17 cellular contexts compared by ENCODE assay signal in genomic region chr21:38823737-38824123, GRCh38. TPM values are rescaled to one million over a fixed set of nuclear protein-coding genes. Genes with fewer than 3 reads are reported as not detected.
DNase-seq lines count a peak whose midpoint lies in the region; ATAC-seq and TF ChIP-seq lines count a peak whose summit lies in the region.
"Had no signal": no experiment of that assay in that cellular context is flagged by ENCODE, and none has a peak within 500 bp of the region (broad histone marks: within the 10 kb centered on the region; RNA-seq: fewer than 3 reads in every experiment).

No MANE protein-coding gene starts in this region.

- H3K27me3 Mint-ChIP-seq in CD4-positive, alpha-beta T cell, result no peaks in the 10 kb centered on the region
- H3K27me3 Mint-ChIP-seq: activated CD4-positive, alpha-beta memory T cell treated with anti-CD3 and anti-CD28 coated beads, Interleukin-2, amount 10 ng/mL, durations not matched to agents 7 days and 5 days had no signal

- peaks cover 8% of the 10 kb centered on the region for H3K79me2 ChIP-seq in fibroblast of lung (ENCODE audit: control insufficient read depth, insufficient read depth, low read length)

- H2AFZ ChIP-seq in fibroblast of lung (ENCODE audit: low read length), result no peak overlapping the region

- TF ChIP-seq CTCF in left ventricle myocardium inferior (IDR thresholded peaks at IDR 0.05; ENCODE audit: borderline replicate concordance), result no peak
- no peak for TF ChIP-seq CTCF in fibroblast of lung (conservative IDR thresholded peaks at IDR 0.05 in 1 of 2, IDR thresholded peaks at IDR 0.05 in 1 of 2; ENCODE audit: low read depth in 1 of 2, low read length in 2 of 2)
- no peak for TF ChIP-seq CTCF in CD4-positive, alpha-beta T cell (IDR thresholded peaks at IDR 0.05)

- no peaks in the 10 kb centered on the region for H3K9me3 Mint-ChIP-seq in CD4-positive, alpha-beta T cell
- H3K9me3 Mint-ChIP-seq: activated CD4-positive, alpha-beta memory T cell treated with anti-CD3 and anti-CD28 coated beads, Interleukin-2, amount 10 ng/mL, durations not matched to agents 7 days and 5 days had no signal

- no peaks in the 10 kb centered on the region for H4K20me1 ChIP-seq in fibroblast of lung (ENCODE audit: control insufficient read depth, extremely low read depth, insufficient read depth, low read length)

- H3K4me1 ChIP-seq in left ventricle myocardium inferior, result peaks cover 67% of the 10 kb centered on the region
- H3K4me1 ChIP-seq in right cardiac atrium (ENCODE audit: control insufficient read depth, insufficient read depth, low read length), result peaks cover 3% of the 10 kb centered on the region
- peaks cover 35% of the 10 kb centered on the region for H3K4me1 ChIP-seq in fibroblast of lung (ENCODE audit: control insufficient read depth, extremely low read depth, insufficient read depth, low read length)
- H3K4me1 ChIP-seq in rectal smooth muscle tissue (ENCODE audit: control insufficient read depth, insufficient read depth, low read length), result peaks cover 18% of the 10 kb centered on the region
- H3K4me1 ChIP-seq: adrenal gland had no signal

- H3K36me3 Mint-ChIP-seq in CD4-positive, alpha-beta T cell (ENCODE audit: low read depth), result peaks cover 58% of the 10 kb centered on the region

- DNase-seq in left ventricle myocardium inferior (no peak), right cardiac atrium (no peak), fibroblast of lung (ENCODE audit: low read depth in 2 of 2) (no peak), OCI-M2 (lab: John Stamatoyannopoulos, UW; ENCODE audit: unreplicated experiment) (no peak), NCI-H446 (lab: John Stamatoyannopoulos, UW) (no peak)
- no peak for DNase-seq in CD4-positive, alpha-beta T cell
- DNase-seq: activated CD4-positive, alpha-beta memory T cell treated with anti-CD3 and anti-CD28 coated beads, Interleukin-2, amount 10 ng/mL, durations not matched to agents 7 days and 5 days; mesendoderm; NCI-H1105; stimulated activated naive CD8-positive, alpha-beta T cell treated with anti-CD3 and anti-CD28 coated beads, Interleukin-15, Interleukin-2, amounts not matched to agents 100 U/mL and 50 U/mL, for 24 hours had no signal

- POLR2A ChIA-PET in CD4-positive, alpha-beta T cell (lab: Charles Lee), result no interaction called here

- CTCF ChIA-PET in CD4-positive, alpha-beta T cell (lab: Charles Lee), result no interaction called here

- intact Hi-C loops in left ventricle myocardium inferior (cut with micrococcal nuclease) (no loop called here), right cardiac atrium (cut with DNase I) (no loop called here)
- intact Hi-C loops in CD4-positive, alpha-beta T cell (cut with DNase I, micrococcal nuclease), result no loop called here

- no peaks in the 10 kb centered on the region for H3K4me1 Mint-ChIP-seq in CD4-positive, alpha-beta T cell (ENCODE audit: low read depth)
- H3K4me1 Mint-ChIP-seq: activated CD4-positive, alpha-beta memory T cell treated with anti-CD3 and anti-CD28 coated beads, Interleukin-2, amount 10 ng/mL, durations not matched to agents 7 days and 5 days had no signal

- H3K4me3 ChIP-seq in left ventricle myocardium inferior (peak overlapping the region; percentile 31), right cardiac atrium (ENCODE audit: low read length) (no peak overlapping the region), fibroblast of lung (replicated peaks in 1 of 4; ENCODE audit: control extremely low read depth in 1 of 4, insufficient read depth in 1 of 4, low read depth in 3 of 4, low read length in 4 of 4) (no peak overlapping the region), rectal smooth muscle tissue (ENCODE audit: low read length) (no peak overlapping the region)
- H3K4me3 ChIP-seq: adrenal gland, K562, skin epidermis had no signal

- H3K4me2 ChIP-seq in fibroblast of lung (ENCODE audit: extremely low read depth, insufficient read depth, low read length), result no peak overlapping the region

- no peak overlapping the region for H3K4me3 Mint-ChIP-seq in CD4-positive, alpha-beta T cell
- H3K4me3 Mint-ChIP-seq: activated CD4-positive, alpha-beta memory T cell treated with anti-CD3 and anti-CD28 coated beads, Interleukin-2, amount 10 ng/mL, durations not matched to agents 7 days and 5 days; activated T-helper 1 cell treated with anti-CD3 and anti-CD28 coated beads, Interleukin-12 subunit alpha, Interleukin-12 subunit beta, Interleukin-2, Interleukin-4 antibody, amounts not matched to agents 30 ng/mL and 10 ng/mL and 1 ng/mL, durations not matched to agents 14 hours and 24 hours and 36 hours had no signal

- 41% methylated on average over 3 of the region's 3 CpGs for WGBS in right cardiac atrium

- no peaks in the 10 kb centered on the region for H3K27me3 ChIP-seq in left ventricle myocardium inferior (ENCODE audit: low read depth)
- no peaks in the 10 kb centered on the region for H3K27me3 ChIP-seq in right cardiac atrium (ENCODE audit: control insufficient read depth, insufficient read depth)
- no peaks in the 10 kb centered on the region for H3K27me3 ChIP-seq in fibroblast of lung (ENCODE audit: control insufficient read depth, insufficient read depth, low read length)
- no peaks in the 10 kb centered on the region for H3K27me3 ChIP-seq in rectal smooth muscle tissue (ENCODE audit: control insufficient read depth, insufficient read depth, low read length)
- no peaks in the 10 kb centered on the region for H3K27me3 ChIP-seq in CD4-positive, alpha-beta T cell (ENCODE audit: control insufficient read depth, insufficient read depth, low read length)
- H3K27me3 ChIP-seq: adrenal gland had no signal

- ATAC-seq in right cardiac atrium (no peak), GM18519 (IDR thresholded peaks at IDR 0.05; ENCODE audit: low FRiP score, unreplicated experiment) (no peak)
- no peak for ATAC-seq in CD4-positive, alpha-beta T cell (ENCODE audit: poor library complexity)
- ATAC-seq: HCT116; K562; stimulated activated naive CD8-positive, alpha-beta T cell treated with anti-CD3 and anti-CD28 coated beads, Interleukin-15, Interleukin-2, amounts not matched to agents 100 U/mL and 50 U/mL, for 24 hours had no signal

- peaks cover 66% of the 10 kb centered on the region for H3K36me3 ChIP-seq in left ventricle myocardium inferior
- peaks cover 28% of the 10 kb centered on the region for H3K36me3 ChIP-seq in fibroblast of lung (ENCODE audit: control insufficient read depth, insufficient read depth, low read length)
- H3K36me3 ChIP-seq in rectal smooth muscle tissue (ENCODE audit: control insufficient read depth, insufficient read depth, low read length), result peaks cover 42% of the 10 kb centered on the region

- peak overlapping the region; percentile 78 for H3K27ac ChIP-seq in left ventricle myocardium inferior (replicated peaks)
- no peak overlapping the region for H3K27ac ChIP-seq in right cardiac atrium (ENCODE audit: low read length)
- H3K27ac ChIP-seq in fibroblast of lung (ENCODE audit: insufficient read depth, low read length), result peak overlapping the region; percentile 86
- H3K27ac ChIP-seq in rectal smooth muscle tissue (ENCODE audit: low read depth, low read length), result peak overlapping the region; percentile 89
- no peak overlapping the region for H3K27ac ChIP-seq in CD4-positive, alpha-beta T cell (ENCODE audit: low read depth, low read length)

- H3K9ac ChIP-seq in fibroblast of lung (ENCODE audit: insufficient read depth, low read length) (no peak overlapping the region), rectal smooth muscle tissue (ENCODE audit: low read length) (no peak overlapping the region)

- H3K9me3 ChIP-seq in left ventricle myocardium inferior (replicated peaks) (peaks cover 12% of the 10 kb centered on the region), right cardiac atrium (ENCODE audit: control insufficient read depth, low read length) (no peaks in the 10 kb centered on the region), fibroblast of lung (ENCODE audit: control insufficient read depth, insufficient read depth, low read depth, low read length) (no peaks in the 10 kb centered on the region)
- H3K9me3 ChIP-seq in CD4-positive, alpha-beta T cell (ENCODE audit: control insufficient read depth, low read length), result no peaks in the 10 kb centered on the region

- no peak overlapping the region for H3K27ac Mint-ChIP-seq in CD4-positive, alpha-beta T cell
- H3K27ac Mint-ChIP-seq: activated CD4-positive, alpha-beta memory T cell treated with anti-CD3 and anti-CD28 coated beads, Interleukin-2, amount 10 ng/mL, durations not matched to agents 7 days and 5 days; activated T-helper 1 cell treated with anti-CD3 and anti-CD28 coated beads, Interleukin-12 subunit alpha, Interleukin-12 subunit beta, Interleukin-2, Interleukin-4 antibody, amounts not matched to agents 30 ng/mL and 10 ng/mL and 1 ng/mL, durations not matched to agents 14 hours and 24 hours and 36 hours had no signal

RNA-seq across cellular contexts. Expression of gene ETS2, which starts 18.0 kb away (rescaled TPM):
- 40.9 TPM for total RNA-seq in left ventricle myocardium inferior
- 10 to 100 TPM; 40.4 to 76.3 (median 44.8) TPM for total RNA-seq in right cardiac atrium
- 29.7 TPM for polyA plus RNA-seq in right cardiac atrium
- 70.4 and 77.3 TPM in 2 replicates for total RNA-seq in fibroblast of lung
- 28.0 and 60.5 TPM in 2 replicates for polyA plus RNA-seq in fibroblast of lung
- 21.6 and 41.3 TPM in 2 replicates for polyA plus RNA-seq in fibroblast of lung (2012)
- polyA minus RNA-seq in fibroblast of lung (ENCODE audit: low replicate concordance), result 30.0 and 65.8 TPM in 2 replicates
- 10 to 100 TPM; 11.4 to 13.9 TPM for total RNA-seq in CD4-positive, alpha-beta T cell

Comparison
In these comparisons a context has a peak if more than half of its experiments do, and no peak if none do; other contexts are left out.
1. H3K27ac ChIP-seq: peak in left ventricle myocardium inferior (single experiment), fibroblast of lung (single experiment) and rectal smooth muscle tissue (single experiment); none in right cardiac atrium (single experiment) and CD4-positive, alpha-beta T cell (single experiment).